In the genomic region with DNA sequence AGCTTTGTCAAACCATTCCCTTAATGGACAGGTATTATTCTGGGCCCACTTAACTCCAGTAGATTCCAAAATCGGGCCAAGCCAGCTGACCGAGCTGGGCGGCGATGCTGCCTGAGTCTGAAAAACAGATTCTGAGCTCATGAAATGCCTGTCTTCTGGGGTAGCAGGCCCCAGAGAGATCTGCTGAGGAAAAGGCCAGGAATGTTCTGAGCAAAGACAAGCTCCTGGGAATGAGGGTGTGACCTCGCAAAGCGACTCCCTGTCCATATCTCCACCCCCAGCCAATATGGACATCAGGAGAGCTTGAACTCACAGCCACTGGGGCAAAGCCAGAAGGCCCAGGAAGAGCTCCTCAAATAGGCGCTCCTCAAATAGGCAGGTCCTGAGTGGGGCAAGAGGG, we compare ENCODE assay signal across 18 cellular contexts. TPM values are rescaled to one million over a fixed set of nuclear protein-coding genes. Genes with fewer than 3 reads are reported as not detected.
A peak's percentile ranks its signal among the peaks of the same experiment; 100 is the strongest.
DNase-seq lines count a peak whose midpoint lies in the region; ATAC-seq and TF ChIP-seq lines count a peak whose summit lies in the region.
"Had no signal": no experiment of that assay in that cellular context is flagged by ENCODE, and none has a peak within 500 bp of the region (broad histone marks: within the 10 kb centered on the region; RNA-seq: fewer than 3 reads in every experiment).

No MANE protein-coding gene starts in this region.

- H3K4me1 ChIP-seq in gastroesophageal sphincter (peaks cover 4 to 90% (median 65%) of the 10 kb centered on the region in 3 donors), muscle layer of duodenum (ENCODE audit: control insufficient read depth in 1 of 2, insufficient read depth in 2 of 2, low read length in 2 of 2) (peaks cover 11 to 63% of the 10 kb centered on the region in 2 donors), thoracic aorta (ENCODE audit: control insufficient read depth in 1 of 2, low read depth in 2 of 2) (peaks cover 68 to 89% of the 10 kb centered on the region in 2 donors)

- ATAC-seq in gastroesophageal sphincter (peak; percentile 47), thoracic aorta (ENCODE audit: insufficient number of reproducible peaks, low FRiP score, low read depth) (no peak), GM18861 (IDR thresholded peaks at IDR 0.05; ENCODE audit: unreplicated experiment) (no peak), HG02763 (IDR thresholded peaks at IDR 0.05; ENCODE audit: unreplicated experiment) (no peak)
- ATAC-seq: natural killer cell treated with Interleukin-12 subunit alpha and Interleukin-12 subunit beta and Interleukin-15 and Interleukin-18, amount 100 ng/mL, for 72 hours had no signal

- no peak overlapping the region for H3K4me3 ChIP-seq in gastroesophageal sphincter
- H3K4me3 ChIP-seq in muscle layer of duodenum (ENCODE audit: low read depth in 1 of 2, low read length in 2 of 2) = no peak overlapping the region
- no peak overlapping the region for H3K4me3 ChIP-seq in thoracic aorta
- H3K4me3 ChIP-seq: HAP-1, SJCRH30 had no signal

- WGBS in gastroesophageal sphincter (ENCODE audit: low coverage in 1 of 2), 2 donors = 67% methylated on average over 1 of the region's 7 CpGs; no CpG with 5 or more reads in 1 of the 2 donors

- H3K36me3 ChIP-seq in gastroesophageal sphincter (no peaks in the 10 kb centered on the region), muscle layer of duodenum (ENCODE audit: control insufficient read depth in 1 of 2, insufficient read depth in 2 of 2, low read length in 2 of 2) (no peaks in the 10 kb centered on the region), thoracic aorta (no peaks in the 10 kb centered on the region)
- H3K36me3 ChIP-seq: HAP-1, SJCRH30 had no signal

- H3K9me3 ChIP-seq in gastroesophageal sphincter (no peaks in the 10 kb centered on the region), muscle layer of duodenum (ENCODE audit: control insufficient read depth in 1 of 2, low read length in 2 of 2) (no peaks in the 10 kb centered on the region), thoracic aorta (no peaks in the 10 kb centered on the region)
- H3K9me3 ChIP-seq: HAP-1, SJCRH30 had no signal

- TF ChIP-seq EP300 in gastroesophageal sphincter (IDR thresholded peaks at IDR 0.05) = no peak

- no peak for DNase-seq in thoracic aorta (ENCODE audit: low spot score)
- DNase-seq in activated CD4-positive, CD25-positive, alpha-beta regulatory T cell (lab: John Stamatoyannopoulos, UW) = no peak
- no peak for DNase-seq in NCI-H524 treated with DMSO at 0.1 percent for 48 hours (lab: John Stamatoyannopoulos, UW)
- DNase-seq: activated CD4-positive, alpha-beta T cell treated with anti-CD3 and anti-CD28 coated beads for 1 hour; activated gamma-delta T cell treated with Interleukin-2 at 50 U/mL for 16 hours; CD8-positive, alpha-beta memory T cell; Karpas-422; NCI-H1417; NCI-H345; SJCRH30; stimulated activated CD4-positive, alpha-beta T cell treated with anti-CD3 and anti-CD28 coated beads, Interleukin-2, amount 100 ng/mL, for 24 hours had no signal

- TF ChIP-seq POLR2A in gastroesophageal sphincter (IDR thresholded peaks at IDR 0.05) = no peak

- no peaks in the 10 kb centered on the region for H3K27me3 ChIP-seq in gastroesophageal sphincter
- no peaks in the 10 kb centered on the region for H3K27me3 ChIP-seq in muscle layer of duodenum (ENCODE audit: low read depth, low read length)
- H3K27me3 ChIP-seq in thoracic aorta (replicated peaks; ENCODE audit: insufficient read depth) = no peaks in the 10 kb centered on the region
- H3K27me3 ChIP-seq: SJCRH30 had no signal

- H3K27ac ChIP-seq in angular gyrus (ENCODE audit: low read depth, low read length) (peak overlapping the region; percentile 13), gastroesophageal sphincter (peak overlapping the region; percentile 50 to 92 (median 88)), muscle layer of duodenum (ENCODE audit: low read length) (peak overlapping the region; percentile 17), thoracic aorta (peak overlapping the region; percentile 72 to 78)
- H3K27ac ChIP-seq: SJCRH30 had no signal

- no peak for TF ChIP-seq CTCF in gastroesophageal sphincter (IDR thresholded peaks at IDR 0.05)
- TF ChIP-seq CTCF in thoracic aorta (IDR thresholded peaks at IDR 0.05) = no peak

RNA-seq across cellular contexts. Expression of a gene that starts 23.7 kb away (rescaled TPM):
- total RNA-seq in gastroesophageal sphincter (10 to 100 TPM in 1 of 4 donors, 1 to 10 TPM in 3; 7.0 to 19.7 (median 8.4) TPM), thoracic aorta (10 to 100 TPM; 16.2 to 22.9 TPM)
- total RNA-seq: CD8-positive, alpha-beta memory T cell; natural killer cell treated with Interleukin-12 subunit alpha and Interleukin-12 subunit beta and Interleukin-15 and Interleukin-18, amount 100 ng/mL, for 72 hours had no signal

Comparison
In these comparisons a context has a peak if more than half of its experiments do, and no peak if none do; other contexts are left out.
1. H3K27ac ChIP-seq: peak in every context shown above with its lines; median percentile 88 in gastroesophageal sphincter; 75 in thoracic aorta; 17 in muscle layer of duodenum; 13 in angular gyrus.